In genomic region chr19:39426170-39426569, GRCh38 we compare ENCODE assay signal across 1 cellular context.
TF ChIP-seq lines count a peak whose summit lies in the region.

No MANE protein-coding gene starts in this region.

TF ChIP-seq in A549, 52 proteins besides CTCF, POLR2A, EP300 and RAD21 (continued from another document):
- TF ChIP-seq BCL3 (IDR thresholded peaks at IDR 0.05) (no peak), EHMT2 (IDR thresholded peaks at IDR 0.05; ENCODE audit: low read depth) (no peak), MYC (IDR thresholded peaks at IDR 0.05; ENCODE audit: borderline replicate concordance, low read length) (no peak), JUN (IDR thresholded peaks at IDR 0.05) (peak in 1 of 2 experiments; percentile 27; a peak in 1 of 5 replicates), HOXB5 (CRISPR knock-in tag; IDR thresholded peaks at IDR 0.05) (no peak), ATOH8 (CRISPR knock-in tag; IDR thresholded peaks at IDR 0.05; ENCODE audit: low read depth) (no peak), CBX8 (IDR thresholded peaks at IDR 0.05) (no peak), POLR2AphosphoS2 (conservative IDR thresholded peaks at IDR 0.05; ENCODE audit: low read length) (0 out of 2 replicates have a peak, but pooled peaks have one; percentile 39), NR3C1 (IDR thresholded peaks at IDR 0.05) (no peak), HDAC2 (IDR thresholded peaks at IDR 0.05) (no peak), HOXA7 (CRISPR knock-in tag; IDR thresholded peaks at IDR 0.05) (0 out of 2 replicates have a peak, but pooled peaks have one; percentile 10), EHF (CRISPR knock-in tag; IDR thresholded peaks at IDR 0.05) (no peak), PBX3 (IDR thresholded peaks at IDR 0.05) (no peak), ZSCAN20 (CRISPR knock-in tag; IDR thresholded peaks at IDR 0.05) (no peak), BHLHE40 (IDR thresholded peaks at IDR 0.05; ENCODE audit: low read depth, low read length) (no peak), ELK1 (IDR thresholded peaks at IDR 0.05; ENCODE audit: low read depth, low read length) (no peak), ZFP36 (IDR thresholded peaks at IDR 0.05; ENCODE audit: borderline replicate concordance, partially characterized antibody) (no peak), TP53 (CRISPR knock-in tag; IDR thresholded peaks at IDR 0.05) (no peak), REST (IDR thresholded peaks at IDR 0.05) (no peak)
